Comparison of ENCODE assay signal across 22 cellular contexts in the genomic region with DNA sequence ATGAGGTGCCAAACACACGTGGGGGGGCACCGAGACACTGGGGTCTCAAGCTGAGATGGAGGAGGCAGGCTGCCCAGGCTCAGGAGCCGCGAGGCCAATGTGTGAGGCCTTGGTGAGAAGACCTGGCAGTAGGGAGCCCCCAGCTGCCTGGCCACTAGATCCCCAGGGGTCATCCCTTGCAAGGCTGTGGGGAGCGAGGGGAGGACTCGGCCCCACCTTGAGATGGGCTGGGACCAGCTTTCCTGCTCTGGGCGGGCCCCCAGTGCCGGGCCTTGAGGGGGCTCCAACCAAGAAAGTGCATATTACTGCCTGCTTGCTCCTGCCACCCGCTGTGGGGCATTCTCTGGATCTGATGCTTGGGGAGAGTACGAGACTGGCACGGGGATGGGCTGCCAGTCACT.
"Had no signal": no experiment of that assay in that cellular context is flagged by ENCODE, and none has a peak within 500 bp of the region (broad histone marks: within the 10 kb centered on the region; RNA-seq: fewer than 3 reads in every experiment).

No MANE protein-coding gene starts in this region.

- H3K4me2 ChIP-seq: smooth muscle cell had no signal

- DNase-seq: activated CD4-positive, alpha-beta memory T cell treated with anti-CD3 and anti-CD28 coated beads, Interleukin-2, amount 10 ng/mL, durations not matched to agents 7 days and 5 days; activated CD4-positive, alpha-beta T cell treated with anti-CD3 and anti-CD28 coated beads, Interleukin-2, amount 10 ng/mL, durations not matched to agents 24 days and 14 days; activated gamma-delta T cell; endodermal cell; mammary epithelial cell; midbrain; natural killer cell; stimulated activated CD4-positive, alpha-beta T cell treated with anti-CD3 and anti-CD28 coated beads, Interleukin-2, amount 100 ng/mL, for 48 hours; stimulated activated CD8-positive, alpha-beta memory T cell treated with anti-CD3 and anti-CD28 coated beads, Interleukin-4, amount 100 ng/mL, for 48 hours; stimulated activated naive B cell treated with anti-CD40 and anti-IgM and Interleukin-4, amounts not matched to agents 10 μg/mL and 1 μg/mL and 100 μg/mL, for 72 hours; trophoblast cell had no signal

- H3K27me3 ChIP-seq: ascending aorta, gastroesophageal sphincter, neutrophil, pancreas, vagina had no signal

- H3K36me3 ChIP-seq: ascending aorta, gastroesophageal sphincter, neutrophil, pancreas, vagina had no signal

- H3K4me3 ChIP-seq: ascending aorta, coronary artery, gastroesophageal sphincter, pancreas, smooth muscle cell, vagina had no signal

- H3K4me1 ChIP-seq: gastroesophageal sphincter, pancreas, vagina had no signal

- ATAC-seq: activated CD4-positive, CD25-positive, alpha-beta regulatory T cell treated with anti-CD3 and anti-CD28 coated beads, Interleukin-2, amount 50 U/mL, for 24 hours; gastroesophageal sphincter; natural killer cell; pancreas; sciatic nerve; stimulated activated naive B cell treated with anti-CD40 and anti-IgM and Interleukin-4, amounts not matched to agents 10 μg/mL and 1 μg/mL and 100 μg/mL, for 72 hours had no signal

- H3K9me3 ChIP-seq: ascending aorta, gastroesophageal sphincter, neutrophil, pancreas, vagina had no signal

- H3K27ac Mint-ChIP-seq: activated CD4-positive, alpha-beta memory T cell treated with anti-CD3 and anti-CD28 coated beads, Interleukin-2, amount 10 ng/mL, durations not matched to agents 7 days and 5 days; activated CD4-positive, alpha-beta T cell treated with anti-CD3 and anti-CD28 coated beads, Interleukin-2, amount 10 ng/mL, durations not matched to agents 24 days and 14 days; activated naive CD4-positive, alpha-beta T cell treated with anti-CD3 and anti-CD28 coated beads, Interleukin-2, amount 50 U/mL, for 24 hours; endodermal cell; natural killer cell; stimulated activated naive B cell treated with anti-CD40 and anti-IgM and Interleukin-4, amounts not matched to agents 10 μg/mL and 1 μg/mL and 100 μg/mL, for 72 hours had no signal

- H3K27me3 Mint-ChIP-seq: activated CD4-positive, alpha-beta memory T cell treated with anti-CD3 and anti-CD28 coated beads, Interleukin-2, amount 10 ng/mL, durations not matched to agents 7 days and 5 days; activated CD4-positive, alpha-beta T cell treated with anti-CD3 and anti-CD28 coated beads, Interleukin-2, amount 10 ng/mL, durations not matched to agents 24 days and 14 days; activated naive CD4-positive, alpha-beta T cell treated with anti-CD3 and anti-CD28 coated beads, Interleukin-2, amount 50 U/mL, for 24 hours had no signal

- H3K4me3 Mint-ChIP-seq: activated CD4-positive, alpha-beta memory T cell treated with anti-CD3 and anti-CD28 coated beads, Interleukin-2, amount 10 ng/mL, durations not matched to agents 7 days and 5 days; activated CD4-positive, alpha-beta T cell treated with anti-CD3 and anti-CD28 coated beads, Interleukin-2, amount 10 ng/mL, durations not matched to agents 24 days and 14 days; activated naive CD4-positive, alpha-beta T cell treated with anti-CD3 and anti-CD28 coated beads, Interleukin-2, amount 50 U/mL, for 24 hours; endodermal cell; natural killer cell; stimulated activated naive B cell treated with anti-CD40 and anti-IgM and Interleukin-4, amounts not matched to agents 10 μg/mL and 1 μg/mL and 100 μg/mL, for 72 hours had no signal

- H3K4me1 Mint-ChIP-seq: activated CD4-positive, alpha-beta memory T cell treated with anti-CD3 and anti-CD28 coated beads, Interleukin-2, amount 10 ng/mL, durations not matched to agents 7 days and 5 days; activated CD4-positive, alpha-beta T cell treated with anti-CD3 and anti-CD28 coated beads, Interleukin-2, amount 10 ng/mL, durations not matched to agents 24 days and 14 days; activated naive CD4-positive, alpha-beta T cell treated with anti-CD3 and anti-CD28 coated beads, Interleukin-2, amount 50 U/mL, for 24 hours; natural killer cell; stimulated activated naive B cell treated with anti-CD40 and anti-IgM and Interleukin-4, amounts not matched to agents 10 μg/mL and 1 μg/mL and 100 μg/mL, for 72 hours had no signal

- H3K27ac ChIP-seq: ascending aorta, coronary artery, epithelial cell of prostate, gastroesophageal sphincter, neutrophil, pancreas, vagina had no signal

- H3K9me3 Mint-ChIP-seq: activated CD4-positive, alpha-beta memory T cell treated with anti-CD3 and anti-CD28 coated beads, Interleukin-2, amount 10 ng/mL, durations not matched to agents 7 days and 5 days; activated CD4-positive, alpha-beta T cell treated with anti-CD3 and anti-CD28 coated beads, Interleukin-2, amount 10 ng/mL, durations not matched to agents 24 days and 14 days; activated naive CD4-positive, alpha-beta T cell treated with anti-CD3 and anti-CD28 coated beads, Interleukin-2, amount 50 U/mL, for 24 hours; endodermal cell; natural killer cell; stimulated activated naive B cell treated with anti-CD40 and anti-IgM and Interleukin-4, amounts not matched to agents 10 μg/mL and 1 μg/mL and 100 μg/mL, for 72 hours had no signal

- H3K36me3 Mint-ChIP-seq: activated naive CD4-positive, alpha-beta T cell treated with anti-CD3 and anti-CD28 coated beads, Interleukin-2, amount 50 U/mL, for 24 hours; natural killer cell; stimulated activated naive B cell treated with anti-CD40 and anti-IgM and Interleukin-4, amounts not matched to agents 10 μg/mL and 1 μg/mL and 100 μg/mL, for 72 hours had no signal
